ENCODE assay signal across 9 cellular contexts in the genomic region with DNA sequence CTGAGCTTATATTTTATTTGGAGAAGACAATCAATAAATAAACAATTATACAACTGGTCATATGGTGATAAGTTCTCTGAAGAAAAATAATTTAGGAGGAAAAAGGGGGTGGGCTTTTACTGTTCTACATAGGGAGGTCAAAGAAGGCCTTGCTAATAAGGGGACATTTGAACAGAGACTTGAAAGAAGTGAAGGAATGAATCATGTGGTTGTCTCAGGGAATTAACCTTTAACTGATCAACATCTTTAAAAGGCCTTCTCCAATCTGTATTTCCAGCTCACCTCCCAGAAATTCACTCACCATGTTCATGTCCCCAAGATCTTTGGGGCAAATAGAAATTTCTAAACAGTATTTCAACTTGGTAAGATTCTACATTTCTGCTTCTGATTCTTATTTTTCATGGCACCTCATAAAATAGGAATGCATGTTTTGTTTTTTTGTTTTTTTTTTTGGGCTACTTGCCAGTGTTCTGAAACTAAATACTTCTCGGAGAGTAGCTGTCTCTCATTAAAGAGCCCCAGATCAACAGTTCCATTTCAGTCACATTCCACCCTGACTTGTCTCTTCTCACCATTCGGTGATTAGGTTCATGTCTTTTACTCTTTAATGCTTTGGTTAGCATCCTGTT. TPM values are rescaled to one million over a fixed set of nuclear protein-coding genes. Genes with fewer than 3 reads are reported as not detected.
DNase-seq lines count a peak whose midpoint lies in the region; ATAC-seq and TF ChIP-seq lines count a peak whose summit lies in the region.
"Had no signal": no experiment of that assay in that cellular context is flagged by ENCODE, and none has a peak within 500 bp of the region (broad histone marks: within the 10 kb centered on the region; RNA-seq: fewer than 3 reads in every experiment).

No MANE protein-coding gene starts in this region.

- no peak for ATAC-seq in CD4-positive, CD25-positive, alpha-beta regulatory T cell (ENCODE audit: low read depth in 2 of 2)
- ATAC-seq in HG02798 (IDR thresholded peaks at IDR 0.05; ENCODE audit: poor library complexity, unreplicated experiment) = no peak

- H3K27ac Mint-ChIP-seq in CD4-positive, CD25-positive, alpha-beta regulatory T cell = peak overlapping the region; percentile 64 to 93 (median 92)

- H3K4me3 Mint-ChIP-seq in CD4-positive, CD25-positive, alpha-beta regulatory T cell = peak overlapping the region; percentile 7 to 73 (median 57)

- POLR2A ChIA-PET in OCI-LY7 (lab: Charles Lee) = interaction anchor here (0.5 to 1.3 kb wide), 3 partner anchors 19 to 142 kb away, joined by 3 read pairs; a partner anchor contains a TSS

- DNase-seq in CD4-positive, CD25-positive, alpha-beta regulatory T cell = no peak
- peak; percentile 36 for DNase-seq in M059J (ENCODE audit: low read depth)
- peak; percentile 41 for DNase-seq in dermis blood vessel endothelial cell
- no peak for DNase-seq in osteoblast (ENCODE audit: insufficient read length, low spot score, missing footprints)
- no peak for DNase-seq in OCI-LY7 (ENCODE audit: low spot score)
- no peak for DNase-seq in NCI-H1694 treated with DMSO at 0.1 percent for 48 hours (lab: John Stamatoyannopoulos, UW)
- DNase-seq in activated CD4-positive, alpha-beta T cell treated with anti-CD3 and anti-CD28 coated beads, Interleukin-2, amount 50 U/mL, for 4 hours = no peak
- DNase-seq: NCI-H2227 treated with DMSO at 0.1 percent for 48 hours had no signal

- peaks cover 34% of the 10 kb centered on the region for H3K4me1 ChIP-seq in CD4-positive, CD25-positive, alpha-beta regulatory T cell (ENCODE audit: control insufficient read depth, insufficient read depth, low read length, poor library complexity, severe bottlenecking)
- H3K4me1 ChIP-seq in osteoblast (ENCODE audit: insufficient read depth, low read length) (peaks cover 25% of the 10 kb centered on the region), OCI-LY7 (ENCODE audit: insufficient read depth, low read length, poor library complexity, severe bottlenecking) (peaks cover 5% of the 10 kb centered on the region)

- H3K4me2 ChIP-seq in osteoblast (ENCODE audit: insufficient read depth, low read length) (peak overlapping the region; percentile 59), OCI-LY7 (ENCODE audit: low read length) (no peak overlapping the region)

- BruUV-seq in OCI-LY7 (replicated peaks; lab: Mats Ljungman, UMichigan) = no TSS peak

- no peaks in the 10 kb centered on the region for H3K9me2 ChIP-seq in OCI-LY7 (ENCODE audit: insufficient read depth, low read length)

- peaks cover 6% of the 10 kb centered on the region for H3K36me3 Mint-ChIP-seq in CD4-positive, CD25-positive, alpha-beta regulatory T cell

- peaks cover 0 to 2% (median 0%) of the 10 kb centered on the region in 7 donors for H3K9me3 Mint-ChIP-seq in CD4-positive, CD25-positive, alpha-beta regulatory T cell

- H3K79me2 ChIP-seq in osteoblast (ENCODE audit: insufficient read depth, low read length) = peaks cover 5% of the 10 kb centered on the region
- H3K79me2 ChIP-seq in OCI-LY7 (ENCODE audit: insufficient read depth, low read depth, low read length) = no peaks in the 10 kb centered on the region

- H3K27me3 Mint-ChIP-seq in CD4-positive, CD25-positive, alpha-beta regulatory T cell = no peaks in the 10 kb centered on the region

- H3K4me1 Mint-ChIP-seq in CD4-positive, CD25-positive, alpha-beta regulatory T cell = peaks cover 43 to 63% (median 55%) of the 10 kb centered on the region in 4 donors

- no peaks in the 10 kb centered on the region for H4K20me1 ChIP-seq in osteoblast (ENCODE audit: insufficient read depth, low read length)
- no peaks in the 10 kb centered on the region for H4K20me1 ChIP-seq in OCI-LY7 (ENCODE audit: insufficient read depth, low read length)

- no peaks in the 10 kb centered on the region for H3K9me3 ChIP-seq in CD4-positive, CD25-positive, alpha-beta regulatory T cell (ENCODE audit: control insufficient read depth in 2 of 2, low read length in 2 of 2)
- H3K9me3 ChIP-seq in osteoblast (ENCODE audit: low read depth, low read length) (no peaks in the 10 kb centered on the region), OCI-LY7 (ENCODE audit: low read length) (no peaks in the 10 kb centered on the region)

- H2AFZ ChIP-seq in osteoblast (ENCODE audit: low read length) (peak overlapping the region; percentile 7), OCI-LY7 (ENCODE audit: low read length) (no peak overlapping the region)

- peak overlapping the region; percentile 32 for H3K4me3 ChIP-seq in CD4-positive, CD25-positive, alpha-beta regulatory T cell (ENCODE audit: low read depth, low read length)
- H3K4me3 ChIP-seq in osteoblast (ENCODE audit: insufficient read depth, low read length) (no peak overlapping the region), OCI-LY7 (ENCODE audit: low read depth, low read length, poor library complexity, severe bottlenecking) (no peak overlapping the region)

- intact Hi-C loops in OCI-LY7 (cut with micrococcal nuclease; ENCODE audit: unreplicated experiment) = no loop called here

- H3K27ac ChIP-seq in CD4-positive, CD25-positive, alpha-beta regulatory T cell (ENCODE audit: insufficient read depth, low read length, poor library complexity, severe bottlenecking) = no peak overlapping the region
- peak overlapping the region; percentile 37 for H3K27ac ChIP-seq in osteoblast (ENCODE audit: low read depth, low read length)
- H3K27ac ChIP-seq in OCI-LY7 (ENCODE audit: low read depth, low read length, poor library complexity, severe bottlenecking) = no peak overlapping the region

- CTCF ChIA-PET in OCI-LY7 (lab: Charles Lee; ENCODE audit: unreplicated experiment) = no interaction called here

- no peaks in the 10 kb centered on the region for H3K36me3 ChIP-seq in CD4-positive, CD25-positive, alpha-beta regulatory T cell (ENCODE audit: control insufficient read depth, insufficient read depth, low read length)
- H3K36me3 ChIP-seq in osteoblast (ENCODE audit: insufficient read depth, low read length) (no peaks in the 10 kb centered on the region), OCI-LY7 (ENCODE audit: insufficient read depth, low read length) (peaks cover 9% of the 10 kb centered on the region)

- TF ChIP-seq CTCF in osteoblast (IDR thresholded peaks at IDR 0.05; ENCODE audit: extremely low read depth, low read depth, low read length) (no peak), OCI-LY7 (conservative IDR thresholded peaks at IDR 0.05; ENCODE audit: low read length) (no peak)

- no peaks in the 10 kb centered on the region for H3K27me3 ChIP-seq in CD4-positive, CD25-positive, alpha-beta regulatory T cell (ENCODE audit: control insufficient read depth, insufficient read depth, low read length)
- H3K27me3 ChIP-seq in osteoblast (ENCODE audit: insufficient read depth, low read length) = no peaks in the 10 kb centered on the region

RNA-seq across cellular contexts. Expression of a gene that starts 19.2 kb away (rescaled TPM):
- total RNA-seq in CD4-positive, CD25-positive, alpha-beta regulatory T cell = 85.4 TPM
- polyA plus RNA-seq in CD4-positive, CD25-positive, alpha-beta regulatory T cell = 100 to 1,000 TPM in 2 of 4 donors, 10 to 100 TPM in 2; 85.6 to 150 (median 95.7) TPM
- 0.12 TPM in 1 of 2 replicates, not detected in the other for total RNA-seq in M059J (2014; rRNA removed; shearing (Covaris generic))
- total RNA-seq in dermis blood vessel endothelial cell (42.5 and 66.2 TPM in 2 replicates), osteoblast (11.9 and 14.7 TPM in 2 replicates), OCI-LY7 (2022) (not detected in 2 replicates)
- 0.10 TPM in 1 of 2 replicates, not detected in the other for total RNA-seq in OCI-LY7 (2014; rRNA removed; shearing (Covaris generic))

Comparison
In these comparisons a context has a peak if more than half of its experiments do, and no peak if none do; other contexts are left out.
1. DNase-seq: peak in M059J (single experiment) and dermis blood vessel endothelial cell (single experiment); none in CD4-positive, CD25-positive, alpha-beta regulatory T cell (0 of 3), osteoblast (single experiment), OCI-LY7 (single experiment), NCI-H1694 treated with DMSO at 0.1 percent for 48 hours (single experiment) and activated CD4-positive, alpha-beta T cell treated with anti-CD3 and anti-CD28 coated beads, Interleukin-2, amount 50 U/mL, for 4 hours (0 of 2).
2. RNA of a gene that starts 19.2 kb away (total RNA-seq): 85.4 TPM in CD4-positive, CD25-positive, alpha-beta regulatory T cell (single experiment), 42.5 to 66.2 TPM in dermis blood vessel endothelial cell and 11.9 to 14.7 TPM in osteoblast; 0.12 TPM in M059J and 0.10 TPM in OCI-LY7; every median in the first group is over 10 times any median in the second.